1 cellular context compared by ENCODE assay signal in the genomic region with DNA sequence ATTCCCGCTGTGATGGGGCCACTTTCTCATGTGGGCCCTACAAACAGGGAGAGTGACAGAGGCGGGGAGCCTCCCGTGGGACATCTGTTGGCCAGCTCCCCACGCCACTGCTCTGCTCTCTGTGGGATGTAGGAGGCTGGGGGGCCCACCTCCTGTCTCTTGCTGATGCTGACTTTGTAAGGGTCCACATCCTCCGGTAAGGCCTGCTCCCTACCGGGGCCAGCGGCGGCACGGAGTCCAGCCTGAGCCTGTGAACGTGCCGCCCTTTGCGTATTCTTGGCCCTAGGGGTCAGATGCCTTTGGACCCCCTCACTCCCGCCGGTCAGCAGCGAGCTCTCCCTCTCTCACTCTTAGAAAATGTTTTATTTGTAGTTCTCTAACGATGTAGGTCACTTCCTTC.
A peak's percentile ranks its signal among the peaks of the same experiment; 100 is the strongest.
TF ChIP-seq lines count a peak whose summit lies in the region.

No MANE protein-coding gene starts in this region.

TF ChIP-seq in HepG2, 621 proteins besides CTCF, POLR2A, EP300 and RAD21 (continued from another document and continues in another):
- TF ChIP-seq, protein P1, sequence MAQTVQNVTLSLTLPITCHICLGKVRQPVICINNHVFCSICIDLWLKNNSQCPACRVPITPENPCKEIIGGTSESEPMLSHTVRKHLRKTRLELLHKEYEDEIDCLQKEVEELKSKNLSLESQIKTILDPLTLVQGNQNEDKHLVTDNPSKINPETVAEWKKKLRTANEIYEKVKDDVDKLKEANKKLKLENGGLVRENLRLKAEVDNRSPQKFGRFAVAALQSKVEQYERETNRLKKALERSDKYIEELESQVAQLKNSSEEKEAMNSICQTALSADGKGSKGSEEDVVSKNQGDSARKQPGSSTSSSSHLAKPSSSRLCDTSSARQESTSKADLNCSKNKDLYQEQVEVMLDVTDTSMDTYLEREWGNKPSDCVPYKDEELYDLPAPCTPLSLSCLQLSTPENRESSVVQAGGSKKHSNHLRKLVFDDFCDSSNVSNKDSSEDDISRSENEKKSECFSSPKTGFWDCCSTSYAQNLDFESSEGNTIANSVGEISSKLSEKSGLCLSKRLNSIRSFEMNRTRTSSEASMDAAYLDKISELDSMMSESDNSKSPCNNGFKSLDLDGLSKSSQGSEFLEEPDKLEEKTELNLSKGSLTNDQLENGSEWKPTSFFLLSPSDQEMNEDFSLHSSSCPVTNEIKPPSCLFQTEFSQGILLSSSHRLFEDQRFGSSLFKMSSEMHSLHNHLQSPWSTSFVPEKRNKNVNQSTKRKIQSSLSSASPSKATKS (CRISPR knock-in tag; IDR thresholded peaks at IDR 0.05) = no peak
- TF ChIP-seq ZBTB20 (CRISPR knock-in tag; IDR thresholded peaks at IDR 0.05; ENCODE audit: borderline replicate concordance, low read depth) (no peak), GABPA (IDR thresholded peaks at IDR 0.05; ENCODE audit: low read depth, low read length) (no peak), GABPA (CRISPR knock-in tag; IDR thresholded peaks at IDR 0.05; ENCODE audit: low read depth) (no peak), ZFX (CRISPR knock-in tag; IDR thresholded peaks at IDR 0.05; ENCODE audit: low read depth) (peak; percentile 23; the same call in 1 of the 2 replicates), ZNF251 (CRISPR knock-in tag; IDR thresholded peaks at IDR 0.05) (no peak), ARNTL (CRISPR knock-in tag; IDR thresholded peaks at IDR 0.05) (no peak), CREM (IDR thresholded peaks at IDR 0.05) (peak; percentile 17; the same call in 1 of the 2 replicates), CREM (CRISPR knock-in tag; IDR thresholded peaks at IDR 0.05) (no peak), PAX8 (CRISPR knock-in tag; IDR thresholded peaks at IDR 0.05; ENCODE audit: borderline replicate concordance) (no peak), HOXA3 (CRISPR knock-in tag; IDR thresholded peaks at IDR 0.05) (0 out of 2 replicates have a peak, but pooled peaks have one; percentile 21), SALL1 (CRISPR knock-in tag; IDR thresholded peaks at IDR 0.05) (peak; percentile 23; the same call in 1 of the 2 replicates), ZNF543 (CRISPR knock-in tag; IDR thresholded peaks at IDR 0.05) (no peak), MED1 (CRISPR knock-in tag; IDR thresholded peaks at IDR 0.05) (peak; percentile 23; the same call in 1 of the 2 replicates), SETDB1 (CRISPR knock-in tag; IDR thresholded peaks at IDR 0.05; ENCODE audit: borderline replicate concordance) (no peak), KLF6 (CRISPR knock-in tag; IDR thresholded peaks at IDR 0.05) (no peak), ZNF773 (CRISPR knock-in tag; IDR thresholded peaks at IDR 0.05; ENCODE audit: borderline replicate concordance) (no peak), ATF7 (IDR thresholded peaks at IDR 0.05) (no peak), ATF7 (CRISPR knock-in tag; IDR thresholded peaks at IDR 0.05) (no peak), ZNF678 (CRISPR knock-in tag; IDR thresholded peaks at IDR 0.05) (no peak)
- TF ChIP-seq, protein P2, sequence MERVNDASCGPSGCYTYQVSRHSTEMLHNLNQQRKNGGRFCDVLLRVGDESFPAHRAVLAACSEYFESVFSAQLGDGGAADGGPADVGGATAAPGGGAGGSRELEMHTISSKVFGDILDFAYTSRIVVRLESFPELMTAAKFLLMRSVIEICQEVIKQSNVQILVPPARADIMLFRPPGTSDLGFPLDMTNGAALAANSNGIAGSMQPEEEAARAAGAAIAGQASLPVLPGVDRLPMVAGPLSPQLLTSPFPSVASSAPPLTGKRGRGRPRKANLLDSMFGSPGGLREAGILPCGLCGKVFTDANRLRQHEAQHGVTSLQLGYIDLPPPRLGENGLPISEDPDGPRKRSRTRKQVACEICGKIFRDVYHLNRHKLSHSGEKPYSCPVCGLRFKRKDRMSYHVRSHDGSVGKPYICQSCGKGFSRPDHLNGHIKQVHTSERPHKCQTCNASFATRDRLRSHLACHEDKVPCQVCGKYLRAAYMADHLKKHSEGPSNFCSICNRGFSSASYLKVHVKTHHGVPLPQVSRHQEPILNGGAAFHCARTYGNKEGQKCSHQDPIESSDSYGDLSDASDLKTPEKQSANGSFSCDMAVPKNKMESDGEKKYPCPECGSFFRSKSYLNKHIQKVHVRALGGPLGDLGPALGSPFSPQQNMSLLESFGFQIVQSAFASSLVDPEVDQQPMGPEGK (CRISPR knock-in tag; IDR thresholded peaks at IDR 0.05) = peak; percentile 14; the same call in 1 of the 2 replicates
- TF ChIP-seq, protein P3, sequence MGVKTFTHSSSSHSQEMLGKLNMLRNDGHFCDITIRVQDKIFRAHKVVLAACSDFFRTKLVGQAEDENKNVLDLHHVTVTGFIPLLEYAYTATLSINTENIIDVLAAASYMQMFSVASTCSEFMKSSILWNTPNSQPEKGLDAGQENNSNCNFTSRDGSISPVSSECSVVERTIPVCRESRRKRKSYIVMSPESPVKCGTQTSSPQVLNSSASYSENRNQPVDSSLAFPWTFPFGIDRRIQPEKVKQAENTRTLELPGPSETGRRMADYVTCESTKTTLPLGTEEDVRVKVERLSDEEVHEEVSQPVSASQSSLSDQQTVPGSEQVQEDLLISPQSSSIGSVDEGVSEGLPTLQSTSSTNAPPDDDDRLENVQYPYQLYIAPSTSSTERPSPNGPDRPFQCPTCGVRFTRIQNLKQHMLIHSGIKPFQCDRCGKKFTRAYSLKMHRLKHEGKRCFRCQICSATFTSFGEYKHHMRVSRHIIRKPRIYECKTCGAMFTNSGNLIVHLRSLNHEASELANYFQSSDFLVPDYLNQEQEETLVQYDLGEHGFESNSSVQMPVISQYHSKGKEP (CRISPR knock-in tag; IDR thresholded peaks at IDR 0.05) = no peak
- TF ChIP-seq, protein P4, sequence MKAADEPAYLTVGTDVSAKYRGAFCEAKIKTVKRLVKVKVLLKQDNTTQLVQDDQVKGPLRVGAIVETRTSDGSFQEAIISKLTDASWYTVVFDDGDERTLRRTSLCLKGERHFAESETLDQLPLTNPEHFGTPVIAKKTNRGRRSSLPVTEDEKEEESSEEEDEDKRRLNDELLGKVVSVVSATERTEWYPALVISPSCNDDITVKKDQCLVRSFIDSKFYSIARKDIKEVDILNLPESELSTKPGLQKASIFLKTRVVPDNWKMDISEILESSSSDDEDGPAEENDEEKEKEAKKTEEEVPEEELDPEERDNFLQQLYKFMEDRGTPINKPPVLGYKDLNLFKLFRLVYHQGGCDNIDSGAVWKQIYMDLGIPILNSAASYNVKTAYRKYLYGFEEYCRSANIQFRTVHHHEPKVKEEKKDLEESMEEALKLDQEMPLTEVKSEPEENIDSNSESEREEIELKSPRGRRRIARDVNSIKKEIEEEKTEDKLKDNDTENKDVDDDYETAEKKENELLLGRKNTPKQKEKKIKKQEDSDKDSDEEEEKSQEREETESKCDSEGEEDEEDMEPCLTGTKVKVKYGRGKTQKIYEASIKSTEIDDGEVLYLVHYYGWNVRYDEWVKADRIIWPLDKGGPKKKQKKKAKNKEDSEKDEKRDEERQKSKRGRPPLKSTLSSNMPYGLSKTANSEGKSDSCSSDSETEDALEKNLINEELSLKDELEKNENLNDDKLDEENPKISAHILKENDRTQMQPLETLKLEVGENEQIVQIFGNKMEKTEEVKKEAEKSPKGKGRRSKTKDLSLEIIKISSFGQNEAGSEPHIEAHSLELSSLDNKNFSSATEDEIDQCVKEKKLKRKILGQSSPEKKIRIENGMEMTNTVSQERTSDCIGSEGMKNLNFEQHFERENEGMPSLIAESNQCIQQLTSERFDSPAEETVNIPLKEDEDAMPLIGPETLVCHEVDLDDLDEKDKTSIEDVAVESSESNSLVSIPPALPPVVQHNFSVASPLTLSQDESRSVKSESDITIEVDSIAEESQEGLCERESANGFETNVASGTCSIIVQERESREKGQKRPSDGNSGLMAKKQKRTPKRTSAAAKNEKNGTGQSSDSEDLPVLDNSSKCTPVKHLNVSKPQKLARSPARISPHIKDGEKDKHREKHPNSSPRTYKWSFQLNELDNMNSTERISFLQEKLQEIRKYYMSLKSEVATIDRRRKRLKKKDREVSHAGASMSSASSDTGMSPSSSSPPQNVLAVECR (CRISPR knock-in tag; IDR thresholded peaks at IDR 0.05; ENCODE audit: borderline replicate concordance) = no peak
- TF ChIP-seq, protein P5, sequence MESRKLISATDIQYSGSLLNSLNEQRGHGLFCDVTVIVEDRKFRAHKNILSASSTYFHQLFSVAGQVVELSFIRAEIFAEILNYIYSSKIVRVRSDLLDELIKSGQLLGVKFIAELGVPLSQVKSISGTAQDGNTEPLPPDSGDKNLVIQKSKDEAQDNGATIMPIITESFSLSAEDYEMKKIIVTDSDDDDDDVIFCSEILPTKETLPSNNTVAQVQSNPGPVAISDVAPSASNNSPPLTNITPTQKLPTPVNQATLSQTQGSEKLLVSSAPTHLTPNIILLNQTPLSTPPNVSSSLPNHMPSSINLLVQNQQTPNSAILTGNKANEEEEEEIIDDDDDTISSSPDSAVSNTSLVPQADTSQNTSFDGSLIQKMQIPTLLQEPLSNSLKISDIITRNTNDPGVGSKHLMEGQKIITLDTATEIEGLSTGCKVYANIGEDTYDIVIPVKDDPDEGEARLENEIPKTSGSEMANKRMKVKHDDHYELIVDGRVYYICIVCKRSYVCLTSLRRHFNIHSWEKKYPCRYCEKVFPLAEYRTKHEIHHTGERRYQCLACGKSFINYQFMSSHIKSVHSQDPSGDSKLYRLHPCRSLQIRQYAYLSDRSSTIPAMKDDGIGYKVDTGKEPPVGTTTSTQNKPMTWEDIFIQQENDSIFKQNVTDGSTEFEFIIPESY (CRISPR knock-in tag; IDR thresholded peaks at IDR 0.05) = 0 out of 2 replicates have a peak, but pooled peaks have one; percentile 28
- TF ChIP-seq, protein P6, sequence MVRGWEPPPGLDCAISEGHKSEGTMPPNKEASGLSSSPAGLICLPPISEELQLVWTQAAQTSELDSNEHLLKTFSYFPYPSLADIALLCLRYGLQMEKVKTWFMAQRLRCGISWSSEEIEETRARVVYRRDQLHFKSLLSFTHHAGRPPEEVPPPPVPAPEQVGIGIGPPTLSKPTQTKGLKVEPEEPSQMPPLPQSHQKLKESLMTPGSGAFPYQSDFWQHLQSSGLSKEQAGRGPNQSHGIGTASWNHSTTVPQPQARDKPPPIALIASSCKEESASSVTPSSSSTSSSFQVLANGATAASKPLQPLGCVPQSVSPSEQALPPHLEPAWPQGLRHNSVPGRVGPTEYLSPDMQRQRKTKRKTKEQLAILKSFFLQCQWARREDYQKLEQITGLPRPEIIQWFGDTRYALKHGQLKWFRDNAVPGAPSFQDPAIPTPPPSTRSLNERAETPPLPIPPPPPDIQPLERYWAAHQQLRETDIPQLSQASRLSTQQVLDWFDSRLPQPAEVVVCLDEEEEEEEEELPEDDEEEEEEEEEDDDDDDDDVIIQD (CRISPR knock-in tag; IDR thresholded peaks at IDR 0.05; ENCODE audit: low read depth) = peak; percentile 97; the same call in 1 of the 2 replicates
- TF ChIP-seq, protein P7, sequence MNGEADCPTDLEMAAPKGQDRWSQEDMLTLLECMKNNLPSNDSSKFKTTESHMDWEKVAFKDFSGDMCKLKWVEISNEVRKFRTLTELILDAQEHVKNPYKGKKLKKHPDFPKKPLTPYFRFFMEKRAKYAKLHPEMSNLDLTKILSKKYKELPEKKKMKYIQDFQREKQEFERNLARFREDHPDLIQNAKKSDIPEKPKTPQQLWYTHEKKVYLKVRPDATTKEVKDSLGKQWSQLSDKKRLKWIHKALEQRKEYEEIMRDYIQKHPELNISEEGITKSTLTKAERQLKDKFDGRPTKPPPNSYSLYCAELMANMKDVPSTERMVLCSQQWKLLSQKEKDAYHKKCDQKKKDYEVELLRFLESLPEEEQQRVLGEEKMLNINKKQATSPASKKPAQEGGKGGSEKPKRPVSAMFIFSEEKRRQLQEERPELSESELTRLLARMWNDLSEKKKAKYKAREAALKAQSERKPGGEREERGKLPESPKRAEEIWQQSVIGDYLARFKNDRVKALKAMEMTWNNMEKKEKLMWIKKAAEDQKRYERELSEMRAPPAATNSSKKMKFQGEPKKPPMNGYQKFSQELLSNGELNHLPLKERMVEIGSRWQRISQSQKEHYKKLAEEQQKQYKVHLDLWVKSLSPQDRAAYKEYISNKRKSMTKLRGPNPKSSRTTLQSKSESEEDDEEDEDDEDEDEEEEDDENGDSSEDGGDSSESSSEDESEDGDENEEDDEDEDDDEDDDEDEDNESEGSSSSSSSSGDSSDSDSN (CRISPR knock-in tag; IDR thresholded peaks at IDR 0.05) = 0 out of 2 replicates have a peak, but pooled peaks have one; percentile 28
- TF ChIP-seq, protein P8, sequence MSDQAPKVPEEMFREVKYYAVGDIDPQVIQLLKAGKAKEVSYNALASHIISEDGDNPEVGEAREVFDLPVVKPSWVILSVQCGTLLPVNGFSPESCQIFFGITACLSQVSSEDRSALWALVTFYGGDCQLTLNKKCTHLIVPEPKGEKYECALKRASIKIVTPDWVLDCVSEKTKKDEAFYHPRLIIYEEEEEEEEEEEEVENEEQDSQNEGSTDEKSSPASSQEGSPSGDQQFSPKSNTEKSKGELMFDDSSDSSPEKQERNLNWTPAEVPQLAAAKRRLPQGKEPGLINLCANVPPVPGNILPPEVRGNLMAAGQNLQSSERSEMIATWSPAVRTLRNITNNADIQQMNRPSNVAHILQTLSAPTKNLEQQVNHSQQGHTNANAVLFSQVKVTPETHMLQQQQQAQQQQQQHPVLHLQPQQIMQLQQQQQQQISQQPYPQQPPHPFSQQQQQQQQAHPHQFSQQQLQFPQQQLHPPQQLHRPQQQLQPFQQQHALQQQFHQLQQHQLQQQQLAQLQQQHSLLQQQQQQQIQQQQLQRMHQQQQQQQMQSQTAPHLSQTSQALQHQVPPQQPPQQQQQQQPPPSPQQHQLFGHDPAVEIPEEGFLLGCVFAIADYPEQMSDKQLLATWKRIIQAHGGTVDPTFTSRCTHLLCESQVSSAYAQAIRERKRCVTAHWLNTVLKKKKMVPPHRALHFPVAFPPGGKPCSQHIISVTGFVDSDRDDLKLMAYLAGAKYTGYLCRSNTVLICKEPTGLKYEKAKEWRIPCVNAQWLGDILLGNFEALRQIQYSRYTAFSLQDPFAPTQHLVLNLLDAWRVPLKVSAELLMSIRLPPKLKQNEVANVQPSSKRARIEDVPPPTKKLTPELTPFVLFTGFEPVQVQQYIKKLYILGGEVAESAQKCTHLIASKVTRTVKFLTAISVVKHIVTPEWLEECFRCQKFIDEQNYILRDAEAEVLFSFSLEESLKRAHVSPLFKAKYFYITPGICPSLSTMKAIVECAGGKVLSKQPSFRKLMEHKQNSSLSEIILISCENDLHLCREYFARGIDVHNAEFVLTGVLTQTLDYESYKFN (CRISPR knock-in tag; conservative IDR thresholded peaks at IDR 0.05) = peak; percentile 62
- TF ChIP-seq, protein P9, sequence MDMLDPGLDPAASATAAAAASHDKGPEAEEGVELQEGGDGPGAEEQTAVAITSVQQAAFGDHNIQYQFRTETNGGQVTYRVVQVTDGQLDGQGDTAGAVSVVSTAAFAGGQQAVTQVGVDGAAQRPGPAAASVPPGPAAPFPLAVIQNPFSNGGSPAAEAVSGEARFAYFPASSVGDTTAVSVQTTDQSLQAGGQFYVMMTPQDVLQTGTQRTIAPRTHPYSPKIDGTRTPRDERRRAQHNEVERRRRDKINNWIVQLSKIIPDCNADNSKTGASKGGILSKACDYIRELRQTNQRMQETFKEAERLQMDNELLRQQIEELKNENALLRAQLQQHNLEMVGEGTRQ (IDR thresholded peaks at IDR 0.05; ENCODE audit: low read depth, low read length) = no peak
- TF ChIP-seq, protein P9 (CRISPR knock-in tag; IDR thresholded peaks at IDR 0.05; ENCODE audit: borderline replicate concordance) = no peak
